1 cellular context compared by ENCODE assay signal in the genomic region with DNA sequence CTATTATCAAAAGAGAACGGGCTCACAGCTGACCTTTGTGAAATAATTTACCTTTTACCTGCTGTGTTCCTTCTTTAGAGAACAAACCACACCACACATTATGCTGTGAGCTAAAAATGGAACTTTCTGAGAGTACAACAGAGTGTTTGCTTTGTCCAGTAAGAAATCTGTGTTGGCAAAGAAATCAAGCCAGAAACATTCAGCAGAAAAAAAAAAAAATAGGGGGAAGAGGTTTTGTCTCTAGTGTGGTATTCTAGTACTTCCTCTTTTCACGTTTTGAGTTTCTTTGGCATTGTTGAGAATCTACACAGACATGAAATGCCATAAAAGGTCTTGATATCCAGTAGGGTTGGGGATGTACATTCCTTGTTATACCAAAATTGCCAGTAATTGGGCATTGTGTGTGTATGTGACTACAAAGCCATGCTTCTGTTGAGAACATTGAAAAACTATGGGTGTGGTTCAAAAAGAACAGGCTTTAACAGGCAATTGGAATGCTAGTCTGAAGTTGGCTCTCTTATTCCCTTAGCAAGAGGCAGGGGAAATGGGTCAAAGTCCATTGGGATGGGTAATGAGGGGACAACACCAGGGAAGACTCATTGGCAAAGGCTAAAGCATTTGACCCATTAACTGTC.
TF ChIP-seq lines count a peak whose summit lies in the region.

No MANE protein-coding gene starts in this region.

TF ChIP-seq in GM23338, 12 proteins besides CTCF, POLR2A, EP300 and RAD21 (continued from another document):
- TF ChIP-seq EZH2 (IDR thresholded peaks at IDR 0.05; ENCODE audit: low read depth, unreplicated experiment), result no peak
- TF ChIP-seq NANOG (IDR thresholded peaks at IDR 0.05; ENCODE audit: borderline replicate concordance), result no peak
- TF ChIP-seq CREB1 (CRISPR knock-in tag; IDR thresholded peaks at IDR 0.05; ENCODE audit: low read depth), result no peak
